23 cellular contexts compared by ENCODE assay signal in the genomic region with DNA sequence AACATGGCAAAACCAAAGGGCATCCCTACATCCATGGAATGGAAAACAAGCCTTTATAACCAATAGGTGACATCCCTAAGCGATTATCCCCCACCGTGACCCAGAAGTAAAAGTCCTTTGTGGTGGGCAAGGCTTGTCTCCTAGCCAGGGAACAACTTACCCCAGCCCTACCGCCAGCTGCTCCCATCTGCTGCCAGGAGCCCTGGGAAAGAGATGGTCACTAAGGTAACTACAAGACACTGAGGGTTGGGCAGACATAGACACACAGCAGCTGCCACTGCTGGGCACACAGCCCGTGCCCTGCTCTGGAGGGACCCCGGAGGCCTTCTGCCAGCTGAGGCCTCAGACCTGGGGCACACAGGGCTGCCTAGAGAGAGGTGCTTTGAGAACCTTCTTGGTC. TPM values are rescaled to one million over a fixed set of nuclear protein-coding genes. Genes with fewer than 3 reads are reported as not detected.
DNase-seq lines count a peak whose midpoint lies in the region; ATAC-seq lines count a peak whose summit lies in the region.
"Had no signal": no experiment of that assay in that cellular context is flagged by ENCODE, and none has a peak within 500 bp of the region (broad histone marks: within the 10 kb centered on the region; RNA-seq: fewer than 3 reads in every experiment).

No MANE protein-coding gene starts in this region.

- no peak overlapping the region for H3K9ac ChIP-seq in mesendoderm (ENCODE audit: low read length)
- H3K9ac ChIP-seq: BLaER1 treated with 17β-estradiol and CSF1 and Interleukin-3, amounts not matched to agents 10 nM and 100 nM had no signal

- no peak overlapping the region for H2BK15ac ChIP-seq in mesendoderm (replicated peaks; ENCODE audit: low read depth)

- H3K56ac ChIP-seq in mesendoderm (ENCODE audit: low read length), result no peak overlapping the region

- no peaks in the 10 kb centered on the region for H3K4me1 ChIP-seq in mesendoderm (ENCODE audit: control insufficient read depth, low read depth, low read length)
- H3K4me1 ChIP-seq: BLaER1 treated with 17β-estradiol and CSF1 and Interleukin-3, amounts not matched to agents 10 nM and 100 nM had no signal

- H3K27me3 ChIP-seq in mesendoderm (ENCODE audit: insufficient read depth, low read length, poor library complexity), result no peaks in the 10 kb centered on the region
- H3K27me3 ChIP-seq: BLaER1 treated with 17β-estradiol and CSF1 and Interleukin-3, amounts not matched to agents 10 nM and 100 nM had no signal

- peak overlapping the region; percentile 54 for H3K23ac ChIP-seq in mesendoderm (ENCODE audit: low read length)

- H3K4me3 ChIP-seq in mesendoderm (ENCODE audit: low read length), result no peak overlapping the region
- H3K4me3 ChIP-seq: A549; BLaER1 treated with 17β-estradiol and CSF1 and Interleukin-3, amounts not matched to agents 10 nM and 100 nM had no signal

- no peak overlapping the region for H3K4me3 Mint-ChIP-seq in activated CD8-positive, alpha-beta memory T cell treated with anti-CD3 and anti-CD28 coated beads, Interleukin-2, amount 10 ng/mL, durations not matched to agents 7 days and 5 days
- H3K4me3 Mint-ChIP-seq: CD4-positive, alpha-beta T cell; T-cell had no signal

- no peak for ATAC-seq in activated CD8-positive, alpha-beta memory T cell treated with anti-CD3 and anti-CD28 coated beads, Interleukin-2, amount 10 ng/mL, durations not matched to agents 7 days and 5 days
- ATAC-seq: A549, HepG2, PC-3, T-cell had no signal

- H3K27me3 Mint-ChIP-seq in activated CD8-positive, alpha-beta memory T cell treated with anti-CD3 and anti-CD28 coated beads, Interleukin-2, amount 10 ng/mL, durations not matched to agents 7 days and 5 days, result no peaks in the 10 kb centered on the region

- CTCF ChIA-PET in activated CD8-positive, alpha-beta memory T cell treated with anti-CD3 and anti-CD28 coated beads, Interleukin-2, amount 10 ng/mL, durations not matched to agents 7 days and 5 days (lab: Charles Lee), result no interaction called here

- H4K8ac ChIP-seq in mesendoderm (ENCODE audit: low read depth, low read length), result no peak overlapping the region

- no peaks in the 10 kb centered on the region for H3K79me1 ChIP-seq in mesendoderm (ENCODE audit: low read length)

- H3K9me3 Mint-ChIP-seq in activated CD8-positive, alpha-beta memory T cell treated with anti-CD3 and anti-CD28 coated beads, Interleukin-2, amount 10 ng/mL, durations not matched to agents 7 days and 5 days (ENCODE audit: low read depth), result no peaks in the 10 kb centered on the region

- H3K4ac ChIP-seq in mesendoderm (ENCODE audit: low read depth, low read length), result no peak overlapping the region

- H2BK120ac ChIP-seq in mesendoderm (ENCODE audit: low read depth, low read length), result no peak overlapping the region

- H4K5ac ChIP-seq in mesendoderm (ENCODE audit: low read length), result no peak overlapping the region

- H3K4me2 ChIP-seq in mesendoderm (ENCODE audit: low read length), result no peak overlapping the region
- H3K4me2 ChIP-seq: A549; BLaER1 treated with 17β-estradiol and CSF1 and Interleukin-3, amounts not matched to agents 10 nM and 100 nM had no signal

- no peaks in the 10 kb centered on the region for H3K36me3 ChIP-seq in mesendoderm (ENCODE audit: control insufficient read depth, insufficient read depth, low read length)
- H3K36me3 ChIP-seq: BLaER1 treated with 17β-estradiol and CSF1 and Interleukin-3, amounts not matched to agents 10 nM and 100 nM had no signal

- H3K79me2 ChIP-seq in mesendoderm (ENCODE audit: control insufficient read depth, insufficient read depth, low read length), result no peaks in the 10 kb centered on the region

- no peak overlapping the region for H3K27ac Mint-ChIP-seq in activated CD8-positive, alpha-beta memory T cell treated with anti-CD3 and anti-CD28 coated beads, Interleukin-2, amount 10 ng/mL, durations not matched to agents 7 days and 5 days
- H3K27ac Mint-ChIP-seq: CD4-positive, alpha-beta T cell; T-cell had no signal

- no peak overlapping the region for H2AK5ac ChIP-seq in mesendoderm (ENCODE audit: low read length)

- peak; percentile 25 for DNase-seq in activated CD8-positive, alpha-beta memory T cell treated with anti-CD3 and anti-CD28 coated beads, Interleukin-2, amount 50 U/mL, for 48 hours
- DNase-seq in activated CD8-positive, alpha-beta memory T cell treated with anti-CD3 and anti-CD28 coated beads, Interleukin-2, amount 10 ng/mL, durations not matched to agents 7 days and 5 days, result no peak
- peak; percentile 32 for DNase-seq in NCI-H2029 treated with DMSO at 0.1 percent for 48 hours (lab: John Stamatoyannopoulos, UW)
- no peak for DNase-seq in mesendoderm
- DNase-seq in activated CD4-positive, CD25-positive, alpha-beta regulatory T cell (lab: John Stamatoyannopoulos, UW), result no peak
- no peak for DNase-seq in cerebellar cortex (ENCODE audit: low spot score)
- no peak for DNase-seq in stimulated activated CD4-positive, alpha-beta T cell treated with anti-CD3 and anti-CD28 coated beads, Interleukin-15, amount 100 ng/mL, for 24 hours
- DNase-seq: AML-193; CD4-positive, alpha-beta T cell; COR-L47; Karpas-422; NCI-H1105 treated with DMSO at 0.1 percent for 48 hours; NCI-H146; NCI-H1930; NCI-H345; NCI-H748 treated with DMSO at 0.1 percent for 48 hours; NK-92 treated with Interleukin-12 subunit alpha and Interleukin-12 subunit beta, amount 100 ng/mL, for 24 hours; PC-3; T-cell had no signal

- H3K18ac ChIP-seq in mesendoderm (ENCODE audit: low read length), result no peak overlapping the region

- H3K27ac ChIP-seq in mesendoderm (ENCODE audit: low read depth, low read length), result no peak overlapping the region
- H3K27ac ChIP-seq: A549; BLaER1 treated with 17β-estradiol and CSF1 and Interleukin-3, amounts not matched to agents 10 nM and 100 nM had no signal

- H3K36me3 Mint-ChIP-seq in activated CD8-positive, alpha-beta memory T cell treated with anti-CD3 and anti-CD28 coated beads, Interleukin-2, amount 10 ng/mL, durations not matched to agents 7 days and 5 days, result no peaks in the 10 kb centered on the region
- H3K36me3 Mint-ChIP-seq: T-cell had no signal

- WGBS in mesendoderm (ENCODE audit: extremely low coverage, insufficient coverage, low lambda C conversion rate), result no CpG with 5 or more reads among the region's 5 CpGs

- no peak overlapping the region for H2BK5ac ChIP-seq in mesendoderm (ENCODE audit: low read length)

- no peaks in the 10 kb centered on the region for H3K4me1 Mint-ChIP-seq in activated CD8-positive, alpha-beta memory T cell treated with anti-CD3 and anti-CD28 coated beads, Interleukin-2, amount 10 ng/mL, durations not matched to agents 7 days and 5 days
- H3K4me1 Mint-ChIP-seq: T-cell had no signal

RNA-seq across cellular contexts. Expression of a gene that starts 52.9 kb away (rescaled TPM):
- total RNA-seq in activated CD8-positive, alpha-beta memory T cell treated with anti-CD3 and anti-CD28 coated beads, Interleukin-2, amount 10 ng/mL, durations not matched to agents 7 days and 5 days, result not detected
- polyA plus RNA-seq in mesendoderm (2013, experiment 1 of 2), result 61.4 TPM
- polyA plus RNA-seq in mesendoderm (2013, experiment 2 of 2), result 61.8 TPM
- total RNA-seq: CD4-positive, alpha-beta T cell; HT1080; PC-3 had no signal

Comparison
In these comparisons a context has a peak if more than half of its experiments do, and no peak if none do; other contexts are left out.
1. DNase-seq: peak in activated CD8-positive, alpha-beta memory T cell treated with anti-CD3 and anti-CD28 coated beads, Interleukin-2, amount 50 U/mL, for 48 hours (single experiment) and NCI-H2029 treated with DMSO at 0.1 percent for 48 hours (single experiment); none in activated CD8-positive, alpha-beta memory T cell treated with anti-CD3 and anti-CD28 coated beads, Interleukin-2, amount 10 ng/mL, durations not matched to agents 7 days and 5 days (single experiment), mesendoderm (single experiment), activated CD4-positive, CD25-positive, alpha-beta regulatory T cell (0 of 4), cerebellar cortex (single experiment) and stimulated activated CD4-positive, alpha-beta T cell treated with anti-CD3 and anti-CD28 coated beads, Interleukin-15, amount 100 ng/mL, for 24 hours (single experiment).